Comparison of ENCODE assay signal across 13 cellular contexts in the genomic region with DNA sequence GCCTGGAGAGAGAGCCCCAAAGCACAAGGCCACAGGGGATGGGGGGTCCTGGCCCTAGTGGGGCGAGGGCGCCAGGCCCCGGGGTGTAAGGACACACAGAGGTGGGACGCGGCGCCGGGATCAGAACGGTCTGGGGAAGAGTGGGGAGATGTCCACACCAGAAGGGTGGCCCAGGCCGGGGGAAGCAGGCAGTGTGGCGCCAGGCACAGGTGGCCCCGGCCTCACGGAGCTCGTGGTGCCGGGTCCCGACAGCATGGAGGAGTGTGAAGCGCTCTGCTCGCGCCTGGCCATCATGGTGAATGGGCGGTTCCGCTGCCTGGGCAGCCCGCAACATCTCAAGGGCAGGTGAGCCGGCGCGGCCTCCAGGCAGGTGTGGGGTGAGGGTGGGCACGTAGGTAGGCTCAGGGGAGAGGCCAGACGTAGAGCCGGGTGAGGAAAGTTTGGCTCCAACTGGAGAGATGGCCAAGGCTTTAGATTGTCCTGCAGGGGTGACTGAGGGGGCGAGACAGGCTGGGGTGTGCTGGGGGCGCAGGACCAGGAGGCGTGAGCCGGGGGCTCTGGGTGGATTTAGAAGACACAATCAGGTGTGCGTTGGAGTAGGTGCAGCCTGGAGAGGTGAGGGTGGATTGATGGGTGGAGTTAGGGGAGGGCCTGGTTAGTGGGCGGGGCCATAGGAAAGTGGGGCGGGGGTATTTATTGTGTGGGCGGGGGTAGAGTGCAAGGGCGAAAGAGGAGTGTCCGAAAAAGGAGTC. TPM values are rescaled to one million over a fixed set of nuclear protein-coding genes. Genes with fewer than 3 reads are reported as not detected.
DNase-seq lines count a peak whose midpoint lies in the region; ATAC-seq and TF ChIP-seq lines count a peak whose summit lies in the region.
"Had no signal": no experiment of that assay in that cellular context is flagged by ENCODE, and none has a peak within 500 bp of the region (broad histone marks: within the 10 kb centered on the region; RNA-seq: fewer than 3 reads in every experiment).

No MANE protein-coding gene starts in this region.

- DNase-seq in activated CD8-positive, alpha-beta T cell treated with anti-CD3 and anti-CD28 coated beads, Interleukin-2, amount 10 ng/mL, durations not matched to agents 7 days and 5 days = no peak
- DNase-seq in activated CD8-positive, alpha-beta T cell treated with anti-CD3 and anti-CD28 coated beads for 36 hours = no peak
- DNase-seq in NT2/D1 (ENCODE audit: low read depth, low spot score) = no peak
- DNase-seq in iPS-NIHi11 (ENCODE audit: low spot score) = peak; percentile 77
- DNase-seq in type B pancreatic cell (ENCODE audit: extremely low spot score, unreplicated experiment) = no peak
- DNase-seq in NCI-H524 treated with DMSO at 0.1 percent for 48 hours (lab: John Stamatoyannopoulos, UW) = no peak

- H3K4me3 Mint-ChIP-seq in activated CD8-positive, alpha-beta T cell treated with anti-CD3 and anti-CD28 coated beads, Interleukin-2, amount 10 ng/mL, durations not matched to agents 7 days and 5 days = no peak overlapping the region
- no peak overlapping the region for H3K4me3 Mint-ChIP-seq in activated CD8-positive, alpha-beta T cell treated with anti-CD3 and anti-CD28 coated beads for 36 hours
- peak overlapping the region; percentile 52 for H3K4me3 Mint-ChIP-seq in type B pancreatic cell
- H3K4me3 Mint-ChIP-seq: activated naive CD4-positive, alpha-beta T cell treated with anti-CD3 and anti-CD28 coated beads for 36 hours had no signal

- H3K27me3 ChIP-seq in NT2/D1 (ENCODE audit: insufficient read depth, insufficient read length) = peaks cover 28% of the 10 kb centered on the region
- H3K27me3 ChIP-seq: vagina had no signal

- peak overlapping the region; percentile 40 for H3K4me3 ChIP-seq in NT2/D1 (ENCODE audit: insufficient read length, low read depth)
- H3K4me3 ChIP-seq: GM23248, vagina had no signal

- H3K36me3 Mint-ChIP-seq in activated CD8-positive, alpha-beta T cell treated with anti-CD3 and anti-CD28 coated beads, Interleukin-2, amount 10 ng/mL, durations not matched to agents 7 days and 5 days (ENCODE audit: low read depth) = peaks cover 31% of the 10 kb centered on the region
- H3K36me3 Mint-ChIP-seq in activated CD8-positive, alpha-beta T cell treated with anti-CD3 and anti-CD28 coated beads for 36 hours (ENCODE audit: low read depth) = peaks cover 13% of the 10 kb centered on the region
- no peaks in the 10 kb centered on the region for H3K36me3 Mint-ChIP-seq in type B pancreatic cell

- peaks cover 11% of the 10 kb centered on the region for H3K4me1 ChIP-seq in NT2/D1 (ENCODE audit: insufficient read depth, insufficient read length)

- H3K27me3 Mint-ChIP-seq in activated CD8-positive, alpha-beta T cell treated with anti-CD3 and anti-CD28 coated beads, Interleukin-2, amount 10 ng/mL, durations not matched to agents 7 days and 5 days (ENCODE audit: low read depth) = no peaks in the 10 kb centered on the region
- no peaks in the 10 kb centered on the region for H3K27me3 Mint-ChIP-seq in activated CD8-positive, alpha-beta T cell treated with anti-CD3 and anti-CD28 coated beads for 36 hours
- peaks cover 28% of the 10 kb centered on the region for H3K27me3 Mint-ChIP-seq in type B pancreatic cell
- H3K27me3 Mint-ChIP-seq: activated CD4-positive, alpha-beta memory T cell treated with anti-CD3 and anti-CD28 coated beads, Interleukin-2, amount 10 ng/mL, durations not matched to agents 7 days and 5 days had no signal

- no peaks in the 10 kb centered on the region for H3K9me3 Mint-ChIP-seq in activated CD8-positive, alpha-beta T cell treated with anti-CD3 and anti-CD28 coated beads, Interleukin-2, amount 10 ng/mL, durations not matched to agents 7 days and 5 days (ENCODE audit: insufficient read depth)
- H3K9me3 Mint-ChIP-seq in activated CD8-positive, alpha-beta T cell treated with anti-CD3 and anti-CD28 coated beads for 36 hours = peaks cover 1% of the 10 kb centered on the region
- H3K9me3 Mint-ChIP-seq in type B pancreatic cell = no peaks in the 10 kb centered on the region
- H3K9me3 Mint-ChIP-seq: activated CD4-positive, alpha-beta memory T cell treated with anti-CD3 and anti-CD28 coated beads, Interleukin-2, amount 10 ng/mL, durations not matched to agents 7 days and 5 days; activated naive CD4-positive, alpha-beta T cell treated with anti-CD3 and anti-CD28 coated beads for 36 hours; T-helper 1 cell treated with Interleukin-12 subunit alpha and Interleukin-12 subunit beta and Interleukin-4 antibody, amounts not matched to agents 30 μg/mL and 1 μg/mL, for 36 hours had no signal

- H3K36me3 ChIP-seq in NT2/D1 (ENCODE audit: insufficient read depth, insufficient read length, low read length) = no peaks in the 10 kb centered on the region
- H3K36me3 ChIP-seq: vagina had no signal

- peaks cover 10% of the 10 kb centered on the region; the same call in 1 of the 2 replicates for H3K9me3 ChIP-seq in NT2/D1 (ENCODE audit: insufficient read depth, low read length)
- H3K9me3 ChIP-seq: vagina had no signal

- CTCF ChIA-PET in activated CD8-positive, alpha-beta T cell treated with anti-CD3 and anti-CD28 coated beads, Interleukin-2, amount 10 ng/mL, durations not matched to agents 7 days and 5 days (lab: Charles Lee) = interaction anchor here (0.9 to 4.8 kb wide), 14 partner anchors 9 to 180 kb away, joined by 3 to 33 read pairs (median 5); partner anchors contain the start of gene ABCA7
- CTCF ChIA-PET in activated CD8-positive, alpha-beta T cell treated with anti-CD3 and anti-CD28 coated beads for 36 hours (lab: Charles Lee) = interaction anchor here (0.7 to 4.4 kb wide), 16 partner anchors 9 to 130 kb away, joined by 3 to 22 read pairs (median 4); partner anchors contain the start of gene ABCA7

- peaks cover 42% of the 10 kb centered on the region for H3K4me1 Mint-ChIP-seq in activated CD8-positive, alpha-beta T cell treated with anti-CD3 and anti-CD28 coated beads, Interleukin-2, amount 10 ng/mL, durations not matched to agents 7 days and 5 days (ENCODE audit: low read depth)
- H3K4me1 Mint-ChIP-seq in activated CD8-positive, alpha-beta T cell treated with anti-CD3 and anti-CD28 coated beads for 36 hours (ENCODE audit: low read depth) = peaks cover 29% of the 10 kb centered on the region
- H3K4me1 Mint-ChIP-seq in type B pancreatic cell (ENCODE audit: unreplicated experiment) = no peaks in the 10 kb centered on the region

- POLR2A ChIA-PET in activated CD8-positive, alpha-beta T cell treated with anti-CD3 and anti-CD28 coated beads, Interleukin-2, amount 10 ng/mL, durations not matched to agents 7 days and 5 days (lab: Charles Lee) = interaction anchor here (0.8 to 5.5 kb wide), 4 partner anchors 15 to 26 kb away, joined by 3 to 113 read pairs (median 8); partner anchors contain the start of gene ABCA7
- POLR2A ChIA-PET in activated CD8-positive, alpha-beta T cell treated with anti-CD3 and anti-CD28 coated beads for 36 hours (lab: Charles Lee) = interaction anchor here (0.6 to 4.7 kb wide), 9 partner anchors 10 to 39 kb away, joined by 3 to 26 read pairs (median 4); partner anchors contain the start of genes ABCA7 and CNN2

- no peak for ATAC-seq in activated CD8-positive, alpha-beta T cell treated with anti-CD3 and anti-CD28 coated beads, Interleukin-2, amount 10 ng/mL, durations not matched to agents 7 days and 5 days
- no peak for ATAC-seq in activated CD8-positive, alpha-beta T cell treated with anti-CD3 and anti-CD28 coated beads for 36 hours
- ATAC-seq in HG02938 (IDR thresholded peaks at IDR 0.05; ENCODE audit: unreplicated experiment) = no peak
- ATAC-seq in HG03439 (IDR thresholded peaks at IDR 0.05; ENCODE audit: unreplicated experiment) = no peak

- no peak for TF ChIP-seq CTCF in activated CD8-positive, alpha-beta T cell treated with anti-CD3 and anti-CD28 coated beads for 36 hours (IDR thresholded peaks at IDR 0.05)
- no peak for TF ChIP-seq CTCF in type B pancreatic cell (conservative IDR thresholded peaks at IDR 0.05)

- H3K27ac Mint-ChIP-seq in activated CD8-positive, alpha-beta T cell treated with anti-CD3 and anti-CD28 coated beads, Interleukin-2, amount 10 ng/mL, durations not matched to agents 7 days and 5 days = peak overlapping the region; percentile 37
- no peak overlapping the region for H3K27ac Mint-ChIP-seq in activated CD8-positive, alpha-beta T cell treated with anti-CD3 and anti-CD28 coated beads for 36 hours
- no peak overlapping the region for H3K27ac Mint-ChIP-seq in type B pancreatic cell
- H3K27ac Mint-ChIP-seq: activated naive CD4-positive, alpha-beta T cell treated with anti-CD3 and anti-CD28 coated beads for 36 hours had no signal

- intact Hi-C loops in activated CD8-positive, alpha-beta T cell treated with anti-CD3 and anti-CD28 coated beads for 36 hours (cut with micrococcal nuclease) = no loop called here

- no peak overlapping the region for H3K9ac ChIP-seq in NT2/D1 (ENCODE audit: insufficient read length, low read depth)
- H3K9ac ChIP-seq: GM23248 had no signal

RNA-seq across cellular contexts. Expression of gene ARHGAP45, which starts 2.9 kb away (rescaled TPM):
- total RNA-seq in activated CD8-positive, alpha-beta T cell treated with anti-CD3 and anti-CD28 coated beads, Interleukin-2, amount 10 ng/mL, durations not matched to agents 7 days and 5 days = 100 to 1,000 TPM; 433 to 445 TPM
- 100 to 1,000 TPM; 136 to 150 TPM for total RNA-seq in activated CD8-positive, alpha-beta T cell treated with anti-CD3 and anti-CD28 coated beads for 36 hours
- total RNA-seq in type B pancreatic cell (ENCODE audit: low replicate concordance) = 2.6 and 4.5 TPM in 2 replicates

RNA-seq across cellular contexts. Expression of gene ABCA7, which starts 24.2 kb away (rescaled TPM):
- 10 to 100 TPM; 76.6 to 77.5 TPM for total RNA-seq in activated CD8-positive, alpha-beta T cell treated with anti-CD3 and anti-CD28 coated beads, Interleukin-2, amount 10 ng/mL, durations not matched to agents 7 days and 5 days
- total RNA-seq in activated CD8-positive, alpha-beta T cell treated with anti-CD3 and anti-CD28 coated beads for 36 hours = 10 to 100 TPM; 14.0 to 14.6 TPM
- 23.9 and 26.1 TPM in 2 replicates for total RNA-seq in type B pancreatic cell (ENCODE audit: low replicate concordance)

RNA-seq across cellular contexts. Expression of gene POLR2E, which starts 31.1 kb away (rescaled TPM):
- 100 to 1,000 TPM; 176 to 177 TPM for total RNA-seq in activated CD8-positive, alpha-beta T cell treated with anti-CD3 and anti-CD28 coated beads, Interleukin-2, amount 10 ng/mL, durations not matched to agents 7 days and 5 days
- total RNA-seq in activated CD8-positive, alpha-beta T cell treated with anti-CD3 and anti-CD28 coated beads for 36 hours = 100 to 1,000 TPM; 271 to 282 TPM
- total RNA-seq in type B pancreatic cell (ENCODE audit: low replicate concordance) = 171 and 181 TPM in 2 replicates

RNA-seq across cellular contexts. Expression of gene CNN2, which starts 37.7 kb away (rescaled TPM):
- total RNA-seq in activated CD8-positive, alpha-beta T cell treated with anti-CD3 and anti-CD28 coated beads, Interleukin-2, amount 10 ng/mL, durations not matched to agents 7 days and 5 days = 100 to 1,000 TPM; 417 to 455 TPM
- total RNA-seq in activated CD8-positive, alpha-beta T cell treated with anti-CD3 and anti-CD28 coated beads for 36 hours = 10 to 100 TPM; 97.4 to 98.3 TPM
- total RNA-seq in type B pancreatic cell (ENCODE audit: low replicate concordance) = 276 and 279 TPM in 2 replicates

RNA-seq across cellular contexts. Expression of gene GPX4, which starts 39.7 kb away (rescaled TPM):
- total RNA-seq in activated CD8-positive, alpha-beta T cell treated with anti-CD3 and anti-CD28 coated beads, Interleukin-2, amount 10 ng/mL, durations not matched to agents 7 days and 5 days = 100 to 1,000 TPM; 174 to 177 TPM
- 100 to 1,000 TPM; 224 to 232 TPM for total RNA-seq in activated CD8-positive, alpha-beta T cell treated with anti-CD3 and anti-CD28 coated beads for 36 hours
- total RNA-seq in type B pancreatic cell (ENCODE audit: low replicate concordance) = 174 and 204 TPM in 2 replicates

Comparison
In these comparisons a context has a peak if more than half of its experiments do, and no peak if none do; other contexts are left out.
1. RNA of gene ARHGAP45, which starts 2.9 kb away (total RNA-seq): 433 to 445 TPM in activated CD8-positive, alpha-beta T cell treated with anti-CD3 and anti-CD28 coated beads, Interleukin-2, amount 10 ng/mL, durations not matched to agents 7 days and 5 days and 136 to 150 TPM in activated CD8-positive, alpha-beta T cell treated with anti-CD3 and anti-CD28 coated beads for 36 hours; 2.6 to 4.5 TPM in type B pancreatic cell; every median in the first group is over 10 times any median in the second.